Comparison of ENCODE assay signal across 1 cellular context in the genomic region with DNA sequence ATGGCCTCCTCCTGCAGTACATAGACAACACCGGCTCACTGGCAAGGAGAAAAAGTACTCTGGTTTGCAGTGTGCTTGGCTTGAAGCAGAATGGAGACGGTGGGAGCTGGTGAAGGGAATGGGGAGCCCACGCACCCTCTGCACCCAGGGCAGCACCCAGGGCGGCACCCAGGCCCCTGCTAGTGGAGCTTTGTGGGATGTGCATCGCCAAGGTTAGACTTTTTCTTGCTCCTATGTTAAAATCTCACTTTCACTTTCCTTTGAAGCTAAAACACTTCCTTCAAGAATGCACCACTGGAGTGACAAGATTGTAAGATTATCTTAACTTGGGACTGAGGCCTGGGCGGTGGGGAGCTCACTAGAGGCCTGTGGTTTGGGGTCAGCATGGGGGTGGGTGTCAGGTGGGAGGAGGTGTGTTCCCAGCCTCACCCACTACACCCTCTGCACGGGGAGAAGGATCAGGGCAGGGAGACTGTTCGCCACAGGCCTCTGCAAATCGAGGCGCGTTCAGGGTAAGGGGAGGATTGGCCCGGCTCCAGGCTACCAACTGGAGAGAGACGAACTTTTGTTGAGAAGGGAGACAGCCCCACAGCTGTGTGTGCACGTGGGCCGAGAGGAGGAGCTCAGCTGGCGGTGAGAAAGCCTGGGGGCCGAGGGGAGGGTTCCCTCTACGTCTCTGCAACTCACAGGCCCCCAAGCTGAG.
TF ChIP-seq lines count a peak whose summit lies in the region.

No MANE protein-coding gene starts in this region.

TF ChIP-seq in IMR-90, 13 proteins besides CTCF, POLR2A, EP300 and RAD21 (continued from another document):
- TF ChIP-seq CHD1 (IDR thresholded peaks at IDR 0.05; ENCODE audit: low read depth, low read length) (no peak), SMC3 (IDR thresholded peaks at IDR 0.05; ENCODE audit: low read depth, low read length) (no peak), MXI1 (IDR thresholded peaks at IDR 0.05; ENCODE audit: borderline replicate concordance, low read depth, low read length) (no peak), RCOR1 (IDR thresholded peaks at IDR 0.05; ENCODE audit: insufficient replicate concordance, low read length) (no peak)
- TF ChIP-seq, protein P1, sequence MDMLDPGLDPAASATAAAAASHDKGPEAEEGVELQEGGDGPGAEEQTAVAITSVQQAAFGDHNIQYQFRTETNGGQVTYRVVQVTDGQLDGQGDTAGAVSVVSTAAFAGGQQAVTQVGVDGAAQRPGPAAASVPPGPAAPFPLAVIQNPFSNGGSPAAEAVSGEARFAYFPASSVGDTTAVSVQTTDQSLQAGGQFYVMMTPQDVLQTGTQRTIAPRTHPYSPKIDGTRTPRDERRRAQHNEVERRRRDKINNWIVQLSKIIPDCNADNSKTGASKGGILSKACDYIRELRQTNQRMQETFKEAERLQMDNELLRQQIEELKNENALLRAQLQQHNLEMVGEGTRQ (IDR thresholded peaks at IDR 0.05; ENCODE audit: low read depth, low read length) = no peak
- TF ChIP-seq, protein P2, sequence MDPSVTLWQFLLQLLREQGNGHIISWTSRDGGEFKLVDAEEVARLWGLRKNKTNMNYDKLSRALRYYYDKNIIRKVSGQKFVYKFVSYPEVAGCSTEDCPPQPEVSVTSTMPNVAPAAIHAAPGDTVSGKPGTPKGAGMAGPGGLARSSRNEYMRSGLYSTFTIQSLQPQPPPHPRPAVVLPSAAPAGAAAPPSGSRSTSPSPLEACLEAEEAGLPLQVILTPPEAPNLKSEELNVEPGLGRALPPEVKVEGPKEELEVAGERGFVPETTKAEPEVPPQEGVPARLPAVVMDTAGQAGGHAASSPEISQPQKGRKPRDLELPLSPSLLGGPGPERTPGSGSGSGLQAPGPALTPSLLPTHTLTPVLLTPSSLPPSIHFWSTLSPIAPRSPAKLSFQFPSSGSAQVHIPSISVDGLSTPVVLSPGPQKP (IDR thresholded peaks at IDR 0.05; ENCODE audit: borderline replicate concordance, low read depth, low read length) = no peak
